8 cellular contexts compared by ENCODE assay signal in genomic region chr4:173168396-173169177, GRCh38. TPM values are rescaled to one million over a fixed set of nuclear protein-coding genes. Genes with fewer than 3 reads are reported as not detected.
A peak's percentile ranks its signal among the peaks of the same experiment; 100 is the strongest.
DNase-seq lines count a peak whose midpoint lies in the region; ATAC-seq and TF ChIP-seq lines count a peak whose summit lies in the region.

Gene GALNT7, plus strand, starts transcription at chr4:173168811. Its CDS starts 25 bp downstream, at chr4:173168836.

- peaks cover 17% of the 10 kb centered on the region for H4K20me1 ChIP-seq in DOHH2 (ENCODE audit: control insufficient read depth, insufficient read depth, low read depth, low read length)
- H4K20me1 ChIP-seq in neural progenitor cell (ENCODE audit: low read depth): peaks cover 38% of the 10 kb centered on the region

- H3K27me3 ChIP-seq in DOHH2 (ENCODE audit: control insufficient read depth, low read length) (no peaks in the 10 kb centered on the region), neural progenitor cell (no peaks in the 10 kb centered on the region)

- peaks cover 4% of the 10 kb centered on the region for H3K36me3 Mint-ChIP-seq in neural progenitor cell

- peaks cover 39% of the 10 kb centered on the region for H3K36me3 ChIP-seq in DOHH2 (ENCODE audit: control insufficient read depth, low read length)
- no peaks in the 10 kb centered on the region for H3K36me3 ChIP-seq in neural progenitor cell

- H3K4me2 ChIP-seq in DOHH2 (ENCODE audit: low read length): peak within 1 kb of the TSS; percentile 98
- peak within 1 kb of the TSS; percentile 89 for H3K4me2 ChIP-seq in neural progenitor cell

- no peaks in the 10 kb centered on the region for H3K9me3 ChIP-seq in DOHH2 (ENCODE audit: control insufficient read depth, insufficient read depth, low read length)
- no peaks in the 10 kb centered on the region for H3K9me3 ChIP-seq in neural progenitor cell (ENCODE audit: low read depth)

- H3K9me2 ChIP-seq in DOHH2 (replicated peaks; ENCODE audit: control insufficient read depth, low read length): no peaks in the 10 kb centered on the region

- H2AFZ ChIP-seq in neural progenitor cell (replicated peaks): peak within 1 kb of the TSS; percentile 100

- peak within 1 kb of the TSS; percentile 78 for H3K9ac ChIP-seq in neural progenitor cell

- ATAC-seq in GM21786 (IDR thresholded peaks at IDR 0.05; ENCODE audit: unreplicated experiment): peak; percentile 30

- H3K27ac Mint-ChIP-seq in neural progenitor cell: peak within 1 kb of the TSS; percentile 73

- H3K4me3 ChIP-seq in DOHH2 (ENCODE audit: low read length) (peak within 1 kb of the TSS; percentile 99), foreskin fibroblast (ENCODE audit: low read depth in 1 of 2, low read length in 2 of 2) (peak within 1 kb of the TSS; percentile 74 to 81), neural progenitor cell (peak within 1 kb of the TSS; percentile 98)

- TF ChIP-seq CTCF in DOHH2 (IDR thresholded peaks at IDR 0.05; ENCODE audit: low read depth, low read length, poor library complexity, severe bottlenecking): peak; percentile 11
- TF ChIP-seq CTCF in foreskin fibroblast (IDR thresholded peaks at IDR 0.05; ENCODE audit: low read depth, low read length): no peak
- TF ChIP-seq CTCF in neural progenitor cell (IDR thresholded peaks at IDR 0.05): no peak

- DNase-seq in Kasumi-1 (lab: John Stamatoyannopoulos, UW): peak; percentile 85 to 90
- peak; percentile 40 for DNase-seq in SHP77 treated with DMSO at 0.1 percent for 48 hours (lab: John Stamatoyannopoulos, UW)
- peak; percentile 51 for DNase-seq in activated effector memory CD4-positive, alpha-beta T cell treated with Interleukin-2 at 50 U/mL for 16 hours
- peak; percentile 33 to 79 for DNase-seq in foreskin fibroblast
- DNase-seq in neural progenitor cell (ENCODE audit: low spot score): peak; percentile 93
- DNase-seq in substantia nigra (lab: John Stamatoyannopoulos, UW): peak; percentile 2 to 92 (median 55)

- H3F3A ChIP-seq in DOHH2 (ENCODE audit: control insufficient read depth, insufficient read depth) (peaks cover 9% of the 10 kb centered on the region; the same call in 1 of the 2 replicates), neural progenitor cell (ENCODE audit: low read depth) (peaks cover 31% of the 10 kb centered on the region)

- H3K4me1 ChIP-seq in DOHH2 (ENCODE audit: control insufficient read depth, low read length): peaks cover 50% of the 10 kb centered on the region
- peaks cover 37% of the 10 kb centered on the region for H3K4me1 ChIP-seq in neural progenitor cell

- peak within 1 kb of the TSS; percentile 96 for H3K4me3 Mint-ChIP-seq in neural progenitor cell

- peak within 1 kb of the TSS; percentile 89 for H3K27ac ChIP-seq in DOHH2 (ENCODE audit: low read depth, low read length)
- peak within 1 kb of the TSS; percentile 96 for H3K27ac ChIP-seq in neural progenitor cell
- H3K27ac ChIP-seq in substantia nigra (ENCODE audit: low read depth, low read length, poor library complexity, severe bottlenecking): peak within 1 kb of the TSS; percentile 85

- H3K9me3 Mint-ChIP-seq in neural progenitor cell: no peaks in the 10 kb centered on the region

- peaks cover 28% of the 10 kb centered on the region for H3K4me1 Mint-ChIP-seq in neural progenitor cell

- H3K79me2 ChIP-seq in DOHH2 (ENCODE audit: control insufficient read depth, low read length) (peaks cover 49% of the 10 kb centered on the region), neural progenitor cell (ENCODE audit: low read depth) (peaks cover 54% of the 10 kb centered on the region)

- H3K27me3 Mint-ChIP-seq in neural progenitor cell (ENCODE audit: insufficient read depth, low read depth): peaks cover 4% of the 10 kb centered on the region

RNA-seq across cellular contexts. Expression of gene GALNT7, which starts in this region (rescaled TPM):
- total RNA-seq in neural progenitor cell (ENCODE audit: low replicate concordance): 44.6 and 62.3 TPM in 2 replicates

Comparison
In these comparisons a context has a peak if more than half of its experiments do, and no peak if none do; other contexts are left out.
1. Peak in every context shown above with its lines: DNase-seq, ATAC-seq, H3K4me3 ChIP-seq and H3K27ac ChIP-seq.
2. DNase-seq: peak in every context shown above with its lines; median percentile 93 in neural progenitor cell; 88 in Kasumi-1; 56 in foreskin fibroblast; 55 in substantia nigra; 51 in activated effector memory CD4-positive, alpha-beta T cell treated with Interleukin-2 at 50 U/mL for 16 hours; 40 in SHP77 treated with DMSO at 0.1 percent for 48 hours.